Comparison of ENCODE assay signal across 10 cellular contexts in genomic region chr12:116384629-116385485, GRCh38.
DNase-seq lines count a peak whose midpoint lies in the region; ATAC-seq and TF ChIP-seq lines count a peak whose summit lies in the region.
"Had no signal": no experiment of that assay in that cellular context is flagged by ENCODE, and none has a peak within 500 bp of the region (broad histone marks: within the 10 kb centered on the region; RNA-seq: fewer than 3 reads in every experiment).

No MANE protein-coding gene starts in this region.

- DNase-seq in activated naive CD8-positive, alpha-beta T cell treated with anti-CD3 and anti-CD28 coated beads, Interleukin-2, amount 10 ng/mL, durations not matched to agents 7 days and 5 days, result no peak
- DNase-seq in activated naive CD8-positive, alpha-beta T cell treated with anti-CD3 and anti-CD28 coated beads, Interleukin-2, amount 50 U/mL, for 24 hours, result no peak
- DNase-seq in NCI-H774 (lab: John Stamatoyannopoulos, UW) (peak; percentile 64), endodermal cell (peak; percentile 85), uterus (no peak), midbrain (lab: John Stamatoyannopoulos, UW) (no peak)
- DNase-seq: BE2C, sigmoid colon had no signal

- no peak overlapping the region for H3K4me3 ChIP-seq in endodermal cell (ENCODE audit: low read length)
- no peak overlapping the region for H3K4me3 ChIP-seq in uterus
- H3K4me3 ChIP-seq: sigmoid colon had no signal

- no peaks in the 10 kb centered on the region for H3K9me3 Mint-ChIP-seq in activated naive CD8-positive, alpha-beta T cell treated with anti-CD3 and anti-CD28 coated beads, Interleukin-2, amount 10 ng/mL, durations not matched to agents 7 days and 5 days
- H3K9me3 Mint-ChIP-seq in activated naive CD8-positive, alpha-beta T cell treated with anti-CD3 and anti-CD28 coated beads, Interleukin-2, amount 50 U/mL, for 24 hours, result no peaks in the 10 kb centered on the region
- H3K9me3 Mint-ChIP-seq in endodermal cell, result no peaks in the 10 kb centered on the region

- H3K36me3 ChIP-seq in endodermal cell (ENCODE audit: control insufficient read depth, insufficient read depth, low read length) (no peaks in the 10 kb centered on the region), uterus (no peaks in the 10 kb centered on the region)
- H3K36me3 ChIP-seq: BE2C, sigmoid colon had no signal

- POLR2A ChIA-PET in activated naive CD8-positive, alpha-beta T cell treated with anti-CD3 and anti-CD28 coated beads, Interleukin-2, amount 10 ng/mL, durations not matched to agents 7 days and 5 days (lab: Charles Lee), result interaction anchor here (0.6 to 1.3 kb wide), 3 partner anchors 26 to 289 kb away, joined by 3 to 6 read pairs (median 4); partner anchors contain the start of gene MED13L

- intact Hi-C loops in uterus (cut with DNase I; ENCODE audit: low total_unique reads), result loop anchor here (10.0 kb wide), 1 partner anchor 50 kb away; no protein-coding TSS in a partner anchor

- H3K27me3 ChIP-seq in endodermal cell (ENCODE audit: control insufficient read depth, insufficient read depth, low read length, poor library complexity, severe bottlenecking) (no peaks in the 10 kb centered on the region), uterus (no peaks in the 10 kb centered on the region)
- H3K27me3 ChIP-seq: BE2C, sigmoid colon had no signal

- peak; percentile 63 for ATAC-seq in activated naive CD8-positive, alpha-beta T cell treated with anti-CD3 and anti-CD28 coated beads, Interleukin-2, amount 10 ng/mL, durations not matched to agents 7 days and 5 days (ENCODE audit: low read depth)
- ATAC-seq in activated naive CD8-positive, alpha-beta T cell treated with anti-CD3 and anti-CD28 coated beads, Interleukin-2, amount 50 U/mL, for 24 hours, result no peak
- ATAC-seq in GM21360 (IDR thresholded peaks at IDR 0.05; ENCODE audit: unreplicated experiment) (no peak), HG03095 (IDR thresholded peaks at IDR 0.05; ENCODE audit: unreplicated experiment) (no peak)

- H3K9ac ChIP-seq in endodermal cell (ENCODE audit: extremely low read depth, low read length, poor library complexity, severe bottlenecking), result no peak overlapping the region

- H3K4me1 ChIP-seq in endodermal cell (ENCODE audit: control insufficient read depth, insufficient read depth, low read length) (peaks cover 12% of the 10 kb centered on the region), uterus (peaks cover 6 to 10% of the 10 kb centered on the region in 2 donors)
- H3K4me1 ChIP-seq: BE2C had no signal

- no peak for TF ChIP-seq POLR2A in uterus (IDR thresholded peaks at IDR 0.05)

- H3K9me3 ChIP-seq in endodermal cell (ENCODE audit: control insufficient read depth, low read length), result no peaks in the 10 kb centered on the region
- no peaks in the 10 kb centered on the region for H3K9me3 ChIP-seq in uterus
- H3K9me3 ChIP-seq: BE2C, sigmoid colon had no signal

- H3K36me3 Mint-ChIP-seq in activated naive CD8-positive, alpha-beta T cell treated with anti-CD3 and anti-CD28 coated beads, Interleukin-2, amount 10 ng/mL, durations not matched to agents 7 days and 5 days, result no peaks in the 10 kb centered on the region
- no peaks in the 10 kb centered on the region for H3K36me3 Mint-ChIP-seq in activated naive CD8-positive, alpha-beta T cell treated with anti-CD3 and anti-CD28 coated beads, Interleukin-2, amount 50 U/mL, for 24 hours (ENCODE audit: low read depth)
- H3K36me3 Mint-ChIP-seq in endodermal cell (ENCODE audit: low read depth), result no peaks in the 10 kb centered on the region

- WGBS in endodermal cell (ENCODE audit: insufficient coverage in 1 of 2, insufficient read length in 1 of 2), 2 experiments, result 91 to 93% methylated on average over 5 to 7 of the region's 7 CpGs

- no peak overlapping the region for H3K27ac Mint-ChIP-seq in activated naive CD8-positive, alpha-beta T cell treated with anti-CD3 and anti-CD28 coated beads, Interleukin-2, amount 10 ng/mL, durations not matched to agents 7 days and 5 days
- no peak overlapping the region for H3K27ac Mint-ChIP-seq in activated naive CD8-positive, alpha-beta T cell treated with anti-CD3 and anti-CD28 coated beads, Interleukin-2, amount 50 U/mL, for 24 hours
- no peak overlapping the region for H3K27ac Mint-ChIP-seq in endodermal cell

- H3K4me1 Mint-ChIP-seq in activated naive CD8-positive, alpha-beta T cell treated with anti-CD3 and anti-CD28 coated beads, Interleukin-2, amount 10 ng/mL, durations not matched to agents 7 days and 5 days, result peaks cover 9% of the 10 kb centered on the region
- peaks cover 9% of the 10 kb centered on the region for H3K4me1 Mint-ChIP-seq in activated naive CD8-positive, alpha-beta T cell treated with anti-CD3 and anti-CD28 coated beads, Interleukin-2, amount 50 U/mL, for 24 hours
- peaks cover 34% of the 10 kb centered on the region for H3K4me1 Mint-ChIP-seq in endodermal cell

- H3K27ac ChIP-seq in endodermal cell (ENCODE audit: low read depth, low read length) (no peak overlapping the region), uterus (no peak overlapping the region)
- H3K27ac ChIP-seq: sigmoid colon had no signal

- H3K4me3 Mint-ChIP-seq in activated naive CD8-positive, alpha-beta T cell treated with anti-CD3 and anti-CD28 coated beads, Interleukin-2, amount 10 ng/mL, durations not matched to agents 7 days and 5 days, result no peak overlapping the region
- no peak overlapping the region for H3K4me3 Mint-ChIP-seq in activated naive CD8-positive, alpha-beta T cell treated with anti-CD3 and anti-CD28 coated beads, Interleukin-2, amount 50 U/mL, for 24 hours
- H3K4me3 Mint-ChIP-seq in endodermal cell, result no peak overlapping the region

- TF ChIP-seq CTCF in endodermal cell (conservative IDR thresholded peaks at IDR 0.05), result peak; percentile 21
- no peak for TF ChIP-seq CTCF in uterus (IDR thresholded peaks at IDR 0.05)

- peaks cover 5% of the 10 kb centered on the region for H3K27me3 Mint-ChIP-seq in activated naive CD8-positive, alpha-beta T cell treated with anti-CD3 and anti-CD28 coated beads, Interleukin-2, amount 10 ng/mL, durations not matched to agents 7 days and 5 days
- H3K27me3 Mint-ChIP-seq in activated naive CD8-positive, alpha-beta T cell treated with anti-CD3 and anti-CD28 coated beads, Interleukin-2, amount 50 U/mL, for 24 hours, result peaks cover 4% of the 10 kb centered on the region
- H3K27me3 Mint-ChIP-seq in endodermal cell (ENCODE audit: insufficient read depth), result peaks cover 21% of the 10 kb centered on the region

Comparison
In these comparisons a context has a peak if more than half of its experiments do, and no peak if none do; other contexts are left out.
1. DNase-seq: peak in NCI-H774 (single experiment) and endodermal cell (single experiment); none in activated naive CD8-positive, alpha-beta T cell treated with anti-CD3 and anti-CD28 coated beads, Interleukin-2, amount 10 ng/mL, durations not matched to agents 7 days and 5 days (single experiment), activated naive CD8-positive, alpha-beta T cell treated with anti-CD3 and anti-CD28 coated beads, Interleukin-2, amount 50 U/mL, for 24 hours (single experiment), uterus (0 of 2) and midbrain (single experiment).